In the genomic region with DNA sequence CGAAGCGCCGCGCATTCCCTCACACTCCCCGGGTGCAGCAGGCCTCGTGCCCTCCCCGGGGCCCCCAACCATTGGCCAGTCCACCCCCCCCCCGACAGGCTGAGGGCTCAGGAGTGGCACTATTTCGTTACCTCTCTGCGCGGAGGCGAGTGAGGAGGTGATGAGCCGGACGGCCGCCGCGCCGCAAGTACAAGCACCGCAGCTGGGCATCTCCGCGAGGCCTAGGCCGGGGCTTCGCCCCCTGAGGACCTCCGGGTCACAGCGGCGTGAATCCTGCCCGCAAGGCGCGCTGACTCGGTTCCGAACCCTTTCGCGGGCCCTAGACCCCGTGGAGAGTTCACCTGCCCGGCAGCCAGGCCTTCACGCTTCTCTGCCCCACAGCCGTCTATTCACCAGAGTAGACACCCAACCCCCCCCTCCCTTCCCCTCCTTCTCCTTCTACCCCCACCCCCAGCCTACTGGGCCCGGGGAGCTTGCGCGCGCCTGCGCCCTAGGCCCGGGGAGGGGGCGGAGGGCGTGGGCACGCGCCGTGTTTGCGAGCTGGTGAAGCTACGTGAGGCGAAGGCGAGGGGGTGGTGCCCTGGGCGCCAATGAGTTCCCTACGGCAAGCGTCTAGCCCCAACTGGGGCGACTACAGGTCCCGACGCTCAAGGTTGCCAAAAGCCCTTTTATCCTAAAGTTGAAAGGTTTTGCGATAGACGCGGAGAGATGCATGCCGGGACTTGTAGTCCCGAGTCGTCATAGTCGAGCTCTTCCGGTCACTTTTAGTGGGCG, we compare ENCODE assay signal across 1 cellular context.
A peak's percentile ranks its signal among the peaks of the same experiment; 100 is the strongest.
TF ChIP-seq lines count a peak whose summit lies in the region.

A gene (minus strand): TSS at position 399 of the 774 bp plus-strand sequence. CDS start 189 bp downstream, at position 210.

TF ChIP-seq in HEK293, 187 proteins besides CTCF, POLR2A, EP300 and RAD21 (continued from another document and continues in another):
- TF ChIP-seq, protein P1, sequence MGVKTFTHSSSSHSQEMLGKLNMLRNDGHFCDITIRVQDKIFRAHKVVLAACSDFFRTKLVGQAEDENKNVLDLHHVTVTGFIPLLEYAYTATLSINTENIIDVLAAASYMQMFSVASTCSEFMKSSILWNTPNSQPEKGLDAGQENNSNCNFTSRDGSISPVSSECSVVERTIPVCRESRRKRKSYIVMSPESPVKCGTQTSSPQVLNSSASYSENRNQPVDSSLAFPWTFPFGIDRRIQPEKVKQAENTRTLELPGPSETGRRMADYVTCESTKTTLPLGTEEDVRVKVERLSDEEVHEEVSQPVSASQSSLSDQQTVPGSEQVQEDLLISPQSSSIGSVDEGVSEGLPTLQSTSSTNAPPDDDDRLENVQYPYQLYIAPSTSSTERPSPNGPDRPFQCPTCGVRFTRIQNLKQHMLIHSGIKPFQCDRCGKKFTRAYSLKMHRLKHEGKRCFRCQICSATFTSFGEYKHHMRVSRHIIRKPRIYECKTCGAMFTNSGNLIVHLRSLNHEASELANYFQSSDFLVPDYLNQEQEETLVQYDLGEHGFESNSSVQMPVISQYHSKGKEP (tag by site-specific recombination; IDR thresholded peaks at IDR 0.05): no peak
- TF ChIP-seq ZNF302 (tag by site-specific recombination; IDR thresholded peaks at IDR 0.05; ENCODE audit: low read depth): no peak
- peak; percentile 28; the same call in 1 of the 2 replicates for TF ChIP-seq IKZF3 (tag by site-specific recombination; IDR thresholded peaks at IDR 0.05)
- TF ChIP-seq, protein P2, sequence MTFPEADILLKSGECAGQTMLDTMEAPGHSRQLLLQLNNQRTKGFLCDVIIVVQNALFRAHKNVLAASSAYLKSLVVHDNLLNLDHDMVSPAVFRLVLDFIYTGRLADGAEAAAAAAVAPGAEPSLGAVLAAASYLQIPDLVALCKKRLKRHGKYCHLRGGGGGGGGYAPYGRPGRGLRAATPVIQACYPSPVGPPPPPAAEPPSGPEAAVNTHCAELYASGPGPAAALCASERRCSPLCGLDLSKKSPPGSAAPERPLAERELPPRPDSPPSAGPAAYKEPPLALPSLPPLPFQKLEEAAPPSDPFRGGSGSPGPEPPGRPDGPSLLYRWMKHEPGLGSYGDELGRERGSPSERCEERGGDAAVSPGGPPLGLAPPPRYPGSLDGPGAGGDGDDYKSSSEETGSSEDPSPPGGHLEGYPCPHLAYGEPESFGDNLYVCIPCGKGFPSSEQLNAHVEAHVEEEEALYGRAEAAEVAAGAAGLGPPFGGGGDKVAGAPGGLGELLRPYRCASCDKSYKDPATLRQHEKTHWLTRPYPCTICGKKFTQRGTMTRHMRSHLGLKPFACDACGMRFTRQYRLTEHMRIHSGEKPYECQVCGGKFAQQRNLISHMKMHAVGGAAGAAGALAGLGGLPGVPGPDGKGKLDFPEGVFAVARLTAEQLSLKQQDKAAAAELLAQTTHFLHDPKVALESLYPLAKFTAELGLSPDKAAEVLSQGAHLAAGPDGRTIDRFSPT (tag by site-specific recombination; IDR thresholded peaks at IDR 0.05): peak; percentile 78
- TF ChIP-seq SP2 (tag by site-specific recombination; IDR thresholded peaks at IDR 0.05): peak; percentile 64
- TF ChIP-seq, protein P3, sequence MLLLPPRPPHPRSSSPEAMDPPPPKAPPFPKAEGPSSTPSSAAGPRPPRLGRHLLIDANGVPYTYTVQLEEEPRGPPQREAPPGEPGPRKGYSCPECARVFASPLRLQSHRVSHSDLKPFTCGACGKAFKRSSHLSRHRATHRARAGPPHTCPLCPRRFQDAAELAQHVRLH (tag by site-specific recombination; IDR thresholded peaks at IDR 0.05): peak; percentile 32; the same call in 1 of the 2 replicates
- TF ChIP-seq ZNF664 (tag by site-specific recombination; IDR thresholded peaks at IDR 0.05): no peak
- TF ChIP-seq KLF16 (tag by site-specific recombination; IDR thresholded peaks at IDR 0.05): no peak
- TF ChIP-seq MEIS1 (CRISPR knock-in tag; IDR thresholded peaks at IDR 0.05; ENCODE audit: borderline replicate concordance): no peak
- TF ChIP-seq KLF9 (tag by site-specific recombination; IDR thresholded peaks at IDR 0.05; ENCODE audit: low read depth): peak; percentile 78
- TF ChIP-seq ZNF394 (tag by site-specific recombination; IDR thresholded peaks at IDR 0.05; ENCODE audit: borderline replicate concordance): no peak; the same call in 1 of the 2 replicates
- no peak for TF ChIP-seq ZNF530 (tag by site-specific recombination; IDR thresholded peaks at IDR 0.05; ENCODE audit: low read depth)
- no peak for TF ChIP-seq ZNF596 (tag by site-specific recombination; IDR thresholded peaks at IDR 0.05)
- TF ChIP-seq ZNF555 (tag by site-specific recombination; conservative IDR thresholded peaks at IDR 0.05): no peak
- TF ChIP-seq, protein P4, sequence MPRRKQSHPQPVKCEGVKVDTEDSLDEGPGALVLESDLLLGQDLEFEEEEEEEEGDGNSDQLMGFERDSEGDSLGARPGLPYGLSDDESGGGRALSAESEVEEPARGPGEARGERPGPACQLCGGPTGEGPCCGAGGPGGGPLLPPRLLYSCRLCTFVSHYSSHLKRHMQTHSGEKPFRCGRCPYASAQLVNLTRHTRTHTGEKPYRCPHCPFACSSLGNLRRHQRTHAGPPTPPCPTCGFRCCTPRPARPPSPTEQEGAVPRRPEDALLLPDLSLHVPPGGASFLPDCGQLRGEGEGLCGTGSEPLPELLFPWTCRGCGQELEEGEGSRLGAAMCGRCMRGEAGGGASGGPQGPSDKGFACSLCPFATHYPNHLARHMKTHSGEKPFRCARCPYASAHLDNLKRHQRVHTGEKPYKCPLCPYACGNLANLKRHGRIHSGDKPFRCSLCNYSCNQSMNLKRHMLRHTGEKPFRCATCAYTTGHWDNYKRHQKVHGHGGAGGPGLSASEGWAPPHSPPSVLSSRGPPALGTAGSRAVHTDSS (tag by site-specific recombination; IDR thresholded peaks at IDR 0.05): no peak
- TF ChIP-seq ZNF426 (tag by site-specific recombination; IDR thresholded peaks at IDR 0.05): no peak
- no peak for TF ChIP-seq ZNF707 (tag by site-specific recombination; IDR thresholded peaks at IDR 0.05)
- no peak for TF ChIP-seq ZNF433 (tag by site-specific recombination; IDR thresholded peaks at IDR 0.05; ENCODE audit: low read depth)
- no peak for TF ChIP-seq ZNF610 (tag by site-specific recombination; IDR thresholded peaks at IDR 0.05; ENCODE audit: borderline replicate concordance)
- TF ChIP-seq ZNF629 (tag by site-specific recombination; IDR thresholded peaks at IDR 0.05): 0 out of 2 replicates have a peak, but pooled peaks have one; percentile 45
- TF ChIP-seq, protein P5, sequence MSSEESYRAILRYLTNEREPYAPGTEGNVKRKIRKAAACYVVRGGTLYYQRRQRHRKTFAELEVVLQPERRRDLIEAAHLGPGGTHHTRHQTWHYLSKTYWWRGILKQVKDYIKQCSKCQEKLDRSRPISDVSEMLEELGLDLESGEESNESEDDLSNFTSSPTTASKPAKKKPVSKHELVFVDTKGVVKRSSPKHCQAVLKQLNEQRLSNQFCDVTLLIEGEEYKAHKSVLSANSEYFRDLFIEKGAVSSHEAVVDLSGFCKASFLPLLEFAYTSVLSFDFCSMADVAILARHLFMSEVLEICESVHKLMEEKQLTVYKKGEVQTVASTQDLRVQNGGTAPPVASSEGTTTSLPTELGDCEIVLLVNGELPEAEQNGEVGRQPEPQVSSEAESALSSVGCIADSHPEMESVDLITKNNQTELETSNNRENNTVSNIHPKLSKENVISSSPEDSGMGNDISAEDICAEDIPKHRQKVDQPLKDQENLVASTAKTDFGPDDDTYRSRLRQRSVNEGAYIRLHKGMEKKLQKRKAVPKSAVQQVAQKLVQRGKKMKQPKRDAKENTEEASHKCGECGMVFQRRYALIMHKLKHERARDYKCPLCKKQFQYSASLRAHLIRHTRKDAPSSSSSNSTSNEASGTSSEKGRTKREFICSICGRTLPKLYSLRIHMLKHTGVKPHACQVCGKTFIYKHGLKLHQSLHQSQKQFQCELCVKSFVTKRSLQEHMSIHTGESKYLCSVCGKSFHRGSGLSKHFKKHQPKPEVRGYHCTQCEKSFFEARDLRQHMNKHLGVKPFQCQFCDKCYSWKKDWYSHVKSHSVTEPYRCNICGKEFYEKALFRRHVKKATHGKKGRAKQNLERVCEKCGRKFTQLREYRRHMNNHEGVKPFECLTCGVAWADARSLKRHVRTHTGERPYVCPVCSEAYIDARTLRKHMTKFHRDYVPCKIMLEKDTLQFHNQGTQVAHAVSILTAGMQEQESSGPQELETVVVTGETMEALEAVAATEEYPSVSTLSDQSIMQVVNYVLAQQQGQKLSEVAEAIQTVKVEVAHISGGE (tag by site-specific recombination; conservative IDR thresholded peaks at IDR 0.05; ENCODE audit: low read depth): peak; percentile 54; the same call in 1 of the 2 replicates
- peak; percentile 97 for TF ChIP-seq ZBTB8A (tag by site-specific recombination; IDR thresholded peaks at IDR 0.05)
- no peak for TF ChIP-seq GFI1B (tag by site-specific recombination; IDR thresholded peaks at IDR 0.05)
- peak; percentile 11; the same call in 1 of the 2 replicates for TF ChIP-seq ZNF677 (tag by site-specific recombination; IDR thresholded peaks at IDR 0.05)
- TF ChIP-seq, protein P6, sequence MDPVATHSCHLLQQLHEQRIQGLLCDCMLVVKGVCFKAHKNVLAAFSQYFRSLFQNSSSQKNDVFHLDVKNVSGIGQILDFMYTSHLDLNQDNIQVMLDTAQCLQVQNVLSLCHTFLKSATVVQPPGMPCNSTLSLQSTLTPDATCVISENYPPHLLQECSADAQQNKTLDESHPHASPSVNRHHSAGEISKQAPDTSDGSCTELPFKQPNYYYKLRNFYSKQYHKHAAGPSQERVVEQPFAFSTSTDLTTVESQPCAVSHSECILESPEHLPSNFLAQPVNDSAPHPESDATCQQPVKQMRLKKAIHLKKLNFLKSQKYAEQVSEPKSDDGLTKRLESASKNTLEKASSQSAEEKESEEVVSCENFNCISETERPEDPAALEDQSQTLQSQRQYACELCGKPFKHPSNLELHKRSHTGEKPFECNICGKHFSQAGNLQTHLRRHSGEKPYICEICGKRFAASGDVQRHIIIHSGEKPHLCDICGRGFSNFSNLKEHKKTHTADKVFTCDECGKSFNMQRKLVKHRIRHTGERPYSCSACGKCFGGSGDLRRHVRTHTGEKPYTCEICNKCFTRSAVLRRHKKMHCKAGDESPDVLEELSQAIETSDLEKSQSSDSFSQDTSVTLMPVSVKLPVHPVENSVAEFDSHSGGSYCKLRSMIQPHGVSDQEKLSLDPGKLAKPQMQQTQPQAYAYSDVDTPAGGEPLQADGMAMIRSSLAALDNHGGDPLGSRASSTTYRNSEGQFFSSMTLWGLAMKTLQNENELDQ (tag by site-specific recombination; IDR thresholded peaks at IDR 0.05; ENCODE audit: low read depth): no peak
- TF ChIP-seq ZNF112 (tag by site-specific recombination; IDR thresholded peaks at IDR 0.05): no peak
- peak; percentile 93 for TF ChIP-seq ZNF76 (tag by site-specific recombination; IDR thresholded peaks at IDR 0.05; ENCODE audit: borderline replicate concordance, low read depth)
- TF ChIP-seq GLI2 (tag by site-specific recombination; IDR thresholded peaks at IDR 0.05; ENCODE audit: borderline replicate concordance, low read depth): no peak
- no peak for TF ChIP-seq SALL2 (tag by site-specific recombination; IDR thresholded peaks at IDR 0.05; ENCODE audit: borderline replicate concordance)
- TF ChIP-seq BCL11A (tag by site-specific recombination; IDR thresholded peaks at IDR 0.05; ENCODE audit: low read depth): 0 out of 2 replicates have a peak, but pooled peaks have one; percentile 50
- TF ChIP-seq ZNF19 (tag by site-specific recombination; IDR thresholded peaks at IDR 0.05; ENCODE audit: low read depth): no peak
- TF ChIP-seq, protein P7, sequence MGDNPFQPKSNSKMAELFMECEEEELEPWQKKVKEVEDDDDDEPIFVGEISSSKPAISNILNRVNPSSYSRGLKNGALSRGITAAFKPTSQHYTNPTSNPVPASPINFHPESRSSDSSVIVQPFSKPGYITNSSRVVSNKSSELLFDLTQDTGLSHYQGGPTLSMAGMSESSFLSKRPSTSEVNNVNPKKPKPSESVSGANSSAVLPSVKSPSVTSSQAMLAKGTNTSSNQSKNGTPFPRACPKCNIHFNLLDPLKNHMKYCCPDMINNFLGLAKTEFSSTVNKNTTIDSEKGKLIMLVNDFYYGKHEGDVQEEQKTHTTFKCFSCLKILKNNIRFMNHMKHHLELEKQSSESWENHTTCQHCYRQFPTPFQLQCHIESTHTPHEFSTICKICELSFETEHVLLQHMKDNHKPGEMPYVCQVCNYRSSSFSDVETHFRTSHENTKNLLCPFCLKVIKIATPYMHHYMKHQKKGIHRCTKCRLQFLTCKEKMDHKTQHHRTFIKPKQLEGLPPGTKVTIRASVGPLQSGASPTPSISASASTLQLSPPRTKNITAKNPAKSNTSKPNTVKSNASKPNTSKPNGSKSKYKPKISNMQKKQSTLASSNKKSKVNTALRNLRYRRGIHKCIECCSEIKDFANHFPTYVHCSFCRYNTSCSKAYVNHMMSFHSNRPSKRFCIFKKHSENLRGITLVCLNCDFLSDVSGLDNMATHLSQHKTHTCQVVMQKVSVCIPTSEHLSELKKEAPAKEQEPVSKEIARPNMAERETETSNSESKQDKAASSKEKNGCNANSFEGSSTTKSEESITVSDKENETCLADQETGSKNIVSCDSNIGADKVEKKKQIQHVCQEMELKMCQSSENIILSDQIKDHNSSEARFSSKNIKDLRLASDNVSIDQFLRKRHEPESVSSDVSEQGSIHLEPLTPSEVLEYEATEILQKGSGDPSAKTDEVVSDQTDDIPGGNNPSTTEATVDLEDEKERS (tag by site-specific recombination; IDR thresholded peaks at IDR 0.05): no peak
- TF ChIP-seq ZNF221 (tag by site-specific recombination; IDR thresholded peaks at IDR 0.05; ENCODE audit: borderline replicate concordance): no peak
- no peak for TF ChIP-seq ZNF473 (tag by site-specific recombination; IDR thresholded peaks at IDR 0.05)
- TF ChIP-seq GLIS2 (tag by site-specific recombination; IDR thresholded peaks at IDR 0.05): peak; percentile 17
- TF ChIP-seq PRDM1 (tag by site-specific recombination; IDR thresholded peaks at IDR 0.05): no peak
- TF ChIP-seq KLF10 (tag by site-specific recombination; IDR thresholded peaks at IDR 0.05): no peak
- no peak for TF ChIP-seq ZNF701 (tag by site-specific recombination; IDR thresholded peaks at IDR 0.05)
- TF ChIP-seq ZNF23 (tag by site-specific recombination; IDR thresholded peaks at IDR 0.05; ENCODE audit: borderline replicate concordance): no peak
- no peak; the same call in 1 of the 2 replicates for TF ChIP-seq ZNF660 (tag by site-specific recombination; IDR thresholded peaks at IDR 0.05)
- TF ChIP-seq ZNF311 (tag by site-specific recombination; IDR thresholded peaks at IDR 0.05; ENCODE audit: borderline replicate concordance): no peak
- TF ChIP-seq ZNF658 (tag by site-specific recombination; IDR thresholded peaks at IDR 0.05): no peak
- TF ChIP-seq ZNF768 (tag by site-specific recombination; IDR thresholded peaks at IDR 0.05): no peak
- TF ChIP-seq, protein P8, sequence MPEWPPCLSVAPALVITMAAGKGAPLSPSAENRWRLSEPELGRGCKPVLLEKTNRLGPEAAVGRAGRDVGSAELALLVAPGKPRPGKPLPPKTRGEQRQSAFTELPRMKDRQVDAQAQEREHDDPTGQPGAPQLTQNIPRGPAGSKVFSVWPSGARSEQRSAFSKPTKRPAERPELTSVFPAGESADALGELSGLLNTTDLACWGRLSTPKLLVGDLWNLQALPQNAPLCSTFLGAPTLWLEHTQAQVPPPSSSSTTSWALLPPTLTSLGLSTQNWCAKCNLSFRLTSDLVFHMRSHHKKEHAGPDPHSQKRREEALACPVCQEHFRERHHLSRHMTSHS (tag by site-specific recombination; IDR thresholded peaks at IDR 0.05): no peak
- peak; percentile 33; the same call in 1 of the 2 replicates for TF ChIP-seq ZNF24 (tag by site-specific recombination; IDR thresholded peaks at IDR 0.05)
- TF ChIP-seq GLIS1 (tag by site-specific recombination; IDR thresholded peaks at IDR 0.05): peak; percentile 29; the same call in 1 of the 2 replicates
- no peak for TF ChIP-seq ZNF670 (tag by site-specific recombination; IDR thresholded peaks at IDR 0.05; ENCODE audit: low read depth)
